24 cellular contexts compared by ENCODE assay signal in the genomic region with DNA sequence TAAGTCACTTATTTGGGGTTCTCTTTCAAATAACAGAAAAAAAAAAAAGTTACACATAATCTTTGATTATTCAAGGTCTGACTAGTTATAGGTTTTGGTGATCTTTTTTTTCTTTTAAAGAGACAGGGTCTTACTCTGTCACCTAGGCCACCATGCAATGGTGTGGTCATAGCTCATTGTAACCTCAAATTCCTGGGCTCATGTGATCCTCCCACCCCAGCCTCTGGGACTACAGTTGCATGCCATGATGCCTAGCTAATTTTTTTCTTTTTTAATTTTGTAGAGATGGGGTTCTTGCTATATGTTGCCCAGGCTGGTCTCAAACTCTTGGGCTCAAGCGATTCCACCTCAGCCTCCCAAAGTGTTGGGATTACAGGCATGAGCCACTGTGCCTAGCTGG.
"Had no signal": no experiment of that assay in that cellular context is flagged by ENCODE, and none has a peak within 500 bp of the region (broad histone marks: within the 10 kb centered on the region; RNA-seq: fewer than 3 reads in every experiment).

No MANE protein-coding gene starts in this region.

- H3K27ac ChIP-seq: dorsolateral prefrontal cortex, esophagus muscularis mucosa, gastroesophageal sphincter, lower lobe of right lung, right lobe of liver, tibial artery had no signal

- ATAC-seq: activated CD4-positive, alpha-beta T cell treated with anti-CD3 and anti-CD28 coated beads for 36 hours; effector memory CD8-positive, alpha-beta T cell; gastroesophageal sphincter; left lobe of liver; lower lobe of right lung; naive thymus-derived CD4-positive, alpha-beta T cell; right lobe of liver; stimulated activated effector memory CD8-positive, alpha-beta T cell treated with anti-CD3 and anti-CD28 coated beads, Interleukin-12 subunit alpha, Interleukin-12 subunit beta, amount 100 ng/mL, for 72 hours; stimulated activated naive CD8-positive, alpha-beta T cell treated with anti-CD3 and anti-CD28 coated beads, Interleukin-15, amount 100 ng/mL, for 72 hours had no signal

- H3K4me3 ChIP-seq: dorsolateral prefrontal cortex, esophagus muscularis mucosa, gastroesophageal sphincter, lower lobe of right lung, right lobe of liver, tibial artery had no signal

- H3K4me1 ChIP-seq: esophagus muscularis mucosa, gastroesophageal sphincter, lower lobe of right lung, tibial artery had no signal

- H3K27me3 ChIP-seq: dorsolateral prefrontal cortex, esophagus muscularis mucosa, gastroesophageal sphincter, right lobe of liver, tibial artery had no signal

- FAIRE-seq: endothelial cell of umbilical vein, kidney, small intestine had no signal

- DNase-seq: activated B cell treated with CpG ODN at 0.5 μM for 24 hours; activated CD4-positive, alpha-beta T cell treated with anti-CD3 and anti-CD28 coated beads for 36 hours; activated CD4-positive, alpha-beta T cell treated with anti-CD3 and anti-CD28 coated beads, Interleukin-2, amount 50 U/mL, for 48 hours; activated effector memory CD4-positive, alpha-beta T cell treated with anti-CD3 and anti-CD28 coated beads, Interleukin-2, amount 50 U/mL, for 16 hours; activated naive CD4-positive, alpha-beta T cell treated with anti-CD3 and anti-CD28 coated beads, Interleukin-2, amount 10 ng/mL, durations not matched to agents 7 days and 5 days; anterior cingulate cortex; central memory CD4-positive, alpha-beta T cell; dorsolateral prefrontal cortex; effector memory CD8-positive, alpha-beta T cell; kidney; lower lobe of right lung; naive thymus-derived CD4-positive, alpha-beta T cell; occipital lobe; right lobe of liver; small intestine; stimulated activated CD4-positive, alpha-beta T cell treated with anti-CD3 and anti-CD28 coated beads, Interleukin-2, amount 100 ng/mL, for 24 hours; stimulated activated naive CD8-positive, alpha-beta T cell treated with anti-CD3 and anti-CD28 coated beads, Interleukin-15, amount 100 ng/mL, for 72 hours; T1000; tibial artery had no signal

- H3K9me3 ChIP-seq: esophagus muscularis mucosa, gastroesophageal sphincter, lower lobe of right lung, right lobe of liver, tibial artery had no signal
